Comparison of ENCODE assay signal across 2 cellular contexts in the genomic region with DNA sequence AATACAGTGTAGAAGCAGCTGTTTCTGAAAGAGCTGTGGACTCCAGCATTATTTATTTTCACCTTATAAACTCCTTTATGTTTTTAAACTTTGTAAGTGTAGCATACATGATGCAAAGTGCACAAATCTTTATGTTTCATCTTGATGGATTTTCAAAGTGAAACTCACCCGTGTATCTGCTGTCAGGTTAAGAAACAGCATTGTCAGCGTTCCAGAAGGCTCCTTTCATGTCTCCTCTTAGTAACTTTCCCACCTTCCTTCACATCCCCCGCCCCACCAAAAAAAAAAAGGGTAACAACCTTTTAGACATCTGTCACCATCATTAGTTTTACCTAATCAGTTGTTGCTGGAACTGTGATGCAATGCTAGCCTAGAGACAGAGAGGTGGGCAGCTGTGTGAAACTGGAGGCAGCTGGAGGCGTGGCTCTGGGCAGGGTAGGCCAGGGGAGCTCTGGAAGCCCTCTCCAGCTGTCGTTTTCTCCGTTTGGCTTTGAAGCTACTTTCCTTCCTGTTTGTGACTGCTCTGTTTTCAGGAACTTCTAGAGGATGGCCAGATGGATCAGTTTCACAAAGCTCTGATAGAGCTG.
TF ChIP-seq lines count a peak whose summit lies in the region.

No MANE protein-coding gene starts in this region.

TF ChIP-seq in HepG2, 621 proteins besides CTCF, POLR2A, EP300 and RAD21:
- TF ChIP-seq ZNF816 (CRISPR knock-in tag; IDR thresholded peaks at IDR 0.05; ENCODE audit: borderline replicate concordance) (no peak), CEBPB (IDR thresholded peaks at IDR 0.05; ENCODE audit: borderline replicate concordance, low read depth, low read length) (peak; percentile 57; the same call in 1 of the 2 replicates), MAFK (conservative IDR thresholded peaks at IDR 0.05 in 1 of 2, IDR thresholded peaks at IDR 0.05 in 1 of 2; ENCODE audit: low read length in 2 of 2) (peak; percentile 49 to 83; a peak in 3 of 4 replicates), MAFF (IDR thresholded peaks at IDR 0.05; ENCODE audit: low read depth, low read length) (peak; percentile 68), HDAC6 (IDR thresholded peaks at IDR 0.05; ENCODE audit: low read depth, low read length) (no peak)

TF ChIP-seq in K562, 482 proteins besides CTCF, POLR2A, EP300 and RAD21:
- TF ChIP-seq ATF4 (CRISPR knock-in tag; IDR thresholded peaks at IDR 0.05) (no peak), ZNF316 (IDR thresholded peaks at IDR 0.05) (peak; percentile 56), HMG20B (CRISPR knock-in tag; IDR thresholded peaks at IDR 0.05) (no peak), ZC3H4 (CRISPR knock-in tag; IDR thresholded peaks at IDR 0.05; ENCODE audit: borderline replicate concordance) (no peak)
- TF ChIP-seq, protein P1, sequence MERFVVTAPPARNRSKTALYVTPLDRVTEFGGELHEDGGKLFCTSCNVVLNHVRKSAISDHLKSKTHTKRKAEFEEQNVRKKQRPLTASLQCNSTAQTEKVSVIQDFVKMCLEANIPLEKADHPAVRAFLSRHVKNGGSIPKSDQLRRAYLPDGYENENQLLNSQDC (CRISPR knock-in tag; IDR thresholded peaks at IDR 0.05), result no peak
